Comparison of ENCODE assay signal across 8 cellular contexts in genomic region chr6:84284428-84285033, GRCh38. TPM values are rescaled to one million over a fixed set of nuclear protein-coding genes. Genes with fewer than 3 reads are reported as not detected.
DNase-seq lines count a peak whose midpoint lies in the region; ATAC-seq and TF ChIP-seq lines count a peak whose summit lies in the region.

No MANE protein-coding gene starts in this region.

- H3K9me3 ChIP-seq in PC-3 (ENCODE audit: low read length), result no peaks in the 10 kb centered on the region

- H3K27ac ChIP-seq in GM23338 (ENCODE audit: low read depth), result no peak overlapping the region
- H3K27ac ChIP-seq in PC-3 (ENCODE audit: low read length), result no peak overlapping the region

- H3K36me3 Mint-ChIP-seq in GM23338 (ENCODE audit: low read depth), result peaks cover 9% of the 10 kb centered on the region

- H3K9me3 Mint-ChIP-seq in GM23338, result peaks cover 10% of the 10 kb centered on the region

- intact Hi-C loops in PC-3 (cut with micrococcal nuclease), result loop anchor here (5.0 kb wide), 2 partner anchors 283 to 493 kb away; no protein-coding TSS in a partner anchor

- H3K79me2 ChIP-seq in GM23338 (replicated peaks; ENCODE audit: insufficient read depth) (no peaks in the 10 kb centered on the region), PC-3 (ENCODE audit: low read length) (no peaks in the 10 kb centered on the region)

- H3K27me3 ChIP-seq in GM23338 (ENCODE audit: insufficient read depth) (no peaks in the 10 kb centered on the region), PC-3 (ENCODE audit: low read length) (peaks cover 35% of the 10 kb centered on the region)

- H4K20me1 ChIP-seq in GM23338 (replicated peaks; ENCODE audit: insufficient read depth) (no peaks in the 10 kb centered on the region), PC-3 (ENCODE audit: low read length) (no peaks in the 10 kb centered on the region)

- 0 out of 3 replicates have a peak, but pooled peaks cover 2% of the 10 kb centered on the region for H3K4me1 Mint-ChIP-seq in GM23338

- H3K4me3 ChIP-seq in GM23338 (no peak overlapping the region), PC-3 (ENCODE audit: low read length) (no peak overlapping the region)

- H3F3A ChIP-seq in GM23338 (replicated peaks; ENCODE audit: low read depth) (no peaks in the 10 kb centered on the region), PC-3 (ENCODE audit: low read length, unreplicated experiment) (no peaks in the 10 kb centered on the region)

- peak; percentile 91 for ATAC-seq in GM23338
- ATAC-seq in PC-3, result peak; percentile 63

- no peaks in the 10 kb centered on the region for H3K27me3 Mint-ChIP-seq in GM23338 (ENCODE audit: insufficient read depth, low read depth, poor library complexity)

- no TSS peak for BruUV-seq in PC-3 (replicated peaks; lab: Mats Ljungman, UMichigan)

- H3K4me1 ChIP-seq in GM23338 (ENCODE audit: insufficient read depth), result no peaks in the 10 kb centered on the region
- no peaks in the 10 kb centered on the region for H3K4me1 ChIP-seq in PC-3 (ENCODE audit: insufficient read depth, low read length)

- H3K9me2 ChIP-seq in GM23338 (ENCODE audit: insufficient read depth), result no peaks in the 10 kb centered on the region
- H3K9me2 ChIP-seq in PC-3 (replicated peaks; ENCODE audit: low read length), result no peaks in the 10 kb centered on the region

- H3K9ac ChIP-seq in PC-3 (ENCODE audit: low read length), result no peak overlapping the region

- H3K36me3 ChIP-seq in GM23338 (ENCODE audit: insufficient read depth), result no peaks in the 10 kb centered on the region
- H3K36me3 ChIP-seq in PC-3 (ENCODE audit: low read depth, low read length), result no peaks in the 10 kb centered on the region

- DNase-seq in DMS 273 (lab: John Stamatoyannopoulos, UW; ENCODE audit: unreplicated experiment), result peak; percentile 34
- peak; percentile 63 for DNase-seq in GM23338 (ENCODE audit: low spot score)
- DNase-seq in PC-3, result peak; percentile 35
- DNase-seq in hepatic stellate cell (ENCODE audit: low spot score), result peak; percentile 2
- no peak for DNase-seq in Kasumi-1 (lab: John Stamatoyannopoulos, UW)
- no peak for DNase-seq in stimulated activated CD4-positive, alpha-beta T cell treated with anti-CD3 and anti-CD28 coated beads, Interleukin-12 subunit alpha, Interleukin-12 subunit beta, amount 100 ng/mL, for 4 hours
- DNase-seq in ureter (ENCODE audit: low spot score), result no peak
- no peak for DNase-seq in NCI-H2171 treated with DMSO at 0.1 percent for 48 hours (lab: John Stamatoyannopoulos, UW)

- TF ChIP-seq CTCF in GM23338 (conservative IDR thresholded peaks at IDR 0.05; ENCODE audit: low read depth in 2 of 2) (peak; percentile 84 to 87), PC-3 (conservative IDR thresholded peaks at IDR 0.05; ENCODE audit: low read depth, low read length) (peak; percentile 66)

- H3K4me3 Mint-ChIP-seq in GM23338, result no peak overlapping the region

- H2AFZ ChIP-seq in GM23338 (peak overlapping the region; percentile 72), PC-3 (ENCODE audit: low read length) (no peak overlapping the region)

- H3K4me2 ChIP-seq in GM23338 (no peak overlapping the region), PC-3 (ENCODE audit: low read length) (no peak overlapping the region)

- CTCF ChIA-PET in PC-3 (lab: Charles Lee), result interaction anchor here (0.5 kb wide), 2 partner anchors 48 to 401 kb away, joined by 3 read pairs; no protein-coding TSS in a partner anchor

- H3K27ac Mint-ChIP-seq in GM23338, result no peak overlapping the region

- POLR2A ChIA-PET in PC-3 (lab: Charles Lee; ENCODE audit: unreplicated experiment), result no interaction called here

TF ChIP-seq in GM23338, 12 proteins besides CTCF, POLR2A, EP300 and RAD21:
- TF ChIP-seq JUNB (IDR thresholded peaks at IDR 0.05; ENCODE audit: unreplicated experiment), result no peak
- no peak for TF ChIP-seq REST (IDR thresholded peaks at IDR 0.05; ENCODE audit: unreplicated experiment)
- TF ChIP-seq STAT1 (IDR thresholded peaks at IDR 0.05; ENCODE audit: unreplicated experiment), result no peak

RNA-seq across cellular contexts. Expression of gene CEP162, which starts 57.1 kb away (rescaled TPM):
- 9.2 and 12.4 TPM in 2 replicates for total RNA-seq in GM23338 (2014; rRNA removed; shearing (Covaris generic))
- 9.2 and 15.4 TPM in 2 replicates for polyA plus RNA-seq in GM23338 (2016; fragmentation: Nextera tagmentation; extraction: Ambion mirVana)
- 1.7 and 2.3 TPM in 2 replicates for total RNA-seq in PC-3 (2014; rRNA removed)
- 13.1 TPM for total RNA-seq in ureter

Comparison
In these comparisons a context has a peak if more than half of its experiments do, and no peak if none do; other contexts are left out.
1. DNase-seq: peak in DMS 273 (single experiment), GM23338 (single experiment), PC-3 (single experiment) and hepatic stellate cell (single experiment); none in Kasumi-1 (0 of 2), stimulated activated CD4-positive, alpha-beta T cell treated with anti-CD3 and anti-CD28 coated beads, Interleukin-12 subunit alpha, Interleukin-12 subunit beta, amount 100 ng/mL, for 4 hours (single experiment), ureter (single experiment) and NCI-H2171 treated with DMSO at 0.1 percent for 48 hours (single experiment).